ENCODE assay signal across 27 cellular contexts in genomic region chr7:285731-286130, GRCh38. TPM values are rescaled to one million over a fixed set of nuclear protein-coding genes. Genes with fewer than 3 reads are reported as not detected.
"Had no signal": no experiment of that assay in that cellular context is flagged by ENCODE, and none has a peak within 500 bp of the region (broad histone marks: within the 10 kb centered on the region; RNA-seq: fewer than 3 reads in every experiment).

No MANE protein-coding gene starts in this region.

- ATAC-seq: activated CD4-positive, alpha-beta T cell treated with anti-CD3 and anti-CD28 coated beads for 36 hours; activated T-cell treated with anti-CD3 and anti-CD28 coated beads, Interleukin-2, amount 50 U/mL, for 4 hours; gastrocnemius medialis; stimulated activated naive CD8-positive, alpha-beta T cell treated with anti-CD3 and anti-CD28 coated beads, Interleukin-15, amount 100 ng/mL, for 72 hours had no signal

- H3K27ac Mint-ChIP-seq: activated B cell treated with CpG ODN at 0.5 μM for 24 hours; activated CD4-positive, alpha-beta T cell treated with anti-CD3 and anti-CD28 coated beads for 36 hours; activated naive CD4-positive, alpha-beta T cell treated with anti-CD3 and anti-CD28 coated beads, Interleukin-2, amount 50 U/mL, for 24 hours; endodermal cell; stimulated activated naive CD8-positive, alpha-beta T cell treated with anti-CD3 and anti-CD28 coated beads, Interleukin-15, amount 100 ng/mL, for 72 hours had no signal

- DNase-seq: activated B cell treated with CpG ODN at 0.5 μM for 24 hours; activated CD4-positive, alpha-beta T cell treated with anti-CD3 and anti-CD28 coated beads for 36 hours; activated CD4-positive, alpha-beta T cell treated with anti-CD3 and anti-CD28 coated beads, Interleukin-2, amount 50 U/mL, for 48 hours; activated CD8-positive, alpha-beta memory T cell treated with anti-CD3 and anti-CD28 coated beads, Interleukin-2, amount 50 U/mL, for 48 hours; activated T-cell treated with anti-CD3 and anti-CD28 coated beads, Interleukin-2, amount 50 U/mL, for 4 hours; brain microvascular endothelial cell; central memory CD4-positive, alpha-beta T cell; endodermal cell; esophagus squamous epithelium; gastrocnemius medialis; hypothalamus; mesenchymal stem cell; naive B cell; occipital lobe; stimulated activated CD4-positive, alpha-beta T cell treated with anti-CD3 and anti-CD28 coated beads, Interleukin-1b, Interleukin-23, amount 100 ng/mL, for 48 hours; stimulated activated naive CD8-positive, alpha-beta T cell treated with anti-CD3 and anti-CD28 coated beads, Interleukin-15, amount 100 ng/mL, for 72 hours; T-helper 9 cell had no signal

- H3K36me3 Mint-ChIP-seq: activated naive CD4-positive, alpha-beta T cell treated with anti-CD3 and anti-CD28 coated beads, Interleukin-2, amount 50 U/mL, for 24 hours; naive B cell had no signal

- H3K9me3 ChIP-seq: ascending aorta, esophagus squamous epithelium, gastrocnemius medialis, tibial artery had no signal

- H3K4me3 ChIP-seq: ascending aorta, coronary artery, esophagus squamous epithelium, gastrocnemius medialis, tibial artery had no signal

- H3K4me1 ChIP-seq: gastrocnemius medialis had no signal

- H3K9me3 Mint-ChIP-seq: activated B cell treated with CpG ODN at 0.5 μM for 24 hours; activated naive CD4-positive, alpha-beta T cell treated with anti-CD3 and anti-CD28 coated beads, Interleukin-2, amount 50 U/mL, for 24 hours; activated T-cell treated with anti-CD3 and anti-CD28 coated beads, Interleukin-2, amount 50 U/mL, for 4 hours; stimulated activated naive CD8-positive, alpha-beta T cell treated with anti-CD3 and anti-CD28 coated beads, Interleukin-15, amount 100 ng/mL, for 72 hours had no signal

- H3K4me1 Mint-ChIP-seq: activated B cell treated with CpG ODN at 0.5 μM for 24 hours; activated CD4-positive, alpha-beta T cell treated with anti-CD3 and anti-CD28 coated beads for 36 hours; activated naive CD4-positive, alpha-beta T cell treated with anti-CD3 and anti-CD28 coated beads, Interleukin-2, amount 50 U/mL, for 24 hours; endodermal cell; stimulated activated naive CD8-positive, alpha-beta T cell treated with anti-CD3 and anti-CD28 coated beads, Interleukin-15, amount 100 ng/mL, for 72 hours had no signal

- H3K27ac ChIP-seq: ascending aorta, brain microvascular endothelial cell, coronary artery, esophagus squamous epithelium, gastrocnemius medialis, tibial artery had no signal

- H3K36me3 ChIP-seq: ascending aorta, brain microvascular endothelial cell, esophagus squamous epithelium, gastrocnemius medialis, tibial artery had no signal

- H3K4me3 Mint-ChIP-seq: activated B cell treated with CpG ODN at 0.5 μM for 24 hours; activated CD4-positive, alpha-beta T cell treated with anti-CD3 and anti-CD28 coated beads for 36 hours; activated naive CD4-positive, alpha-beta T cell treated with anti-CD3 and anti-CD28 coated beads, Interleukin-2, amount 50 U/mL, for 24 hours; activated T-cell treated with anti-CD3 and anti-CD28 coated beads, Interleukin-2, amount 50 U/mL, for 4 hours; endodermal cell; naive B cell; stimulated activated naive CD8-positive, alpha-beta T cell treated with anti-CD3 and anti-CD28 coated beads, Interleukin-15, amount 100 ng/mL, for 72 hours had no signal

RNA-seq across cellular contexts. Expression of gene FOXL3, which starts 4.2 kb away (rescaled TPM):
- total RNA-seq: activated B cell treated with CpG ODN at 0.5 μM for 24 hours; activated CD4-positive, alpha-beta T cell treated with anti-CD3 and anti-CD28 coated beads for 36 hours; activated CD8-positive, alpha-beta memory T cell treated with anti-CD3 and anti-CD28 coated beads for 36 hours; activated T-cell treated with anti-CD3 and anti-CD28 coated beads, Interleukin-2, amount 50 U/mL, for 4 hours; ascending aorta; endodermal cell; esophagus squamous epithelium; gastrocnemius medialis; liver; mononuclear cell; occipital lobe; T-helper 1 cell treated with Interleukin-12 subunit alpha and Interleukin-12 subunit beta and Interleukin-4 antibody, amounts not matched to agents 30 ng/mL and 1 ng/mL, for 36 hours had no signal
- polyA plus RNA-seq: adipose tissue, liver, neural cell had no signal
